8 cellular contexts compared by ENCODE assay signal in genomic region chr12:51821423-51822260, GRCh38. TPM values are rescaled to one million over a fixed set of nuclear protein-coding genes. Genes with fewer than 3 reads are reported as not detected.
DNase-seq lines count a peak whose midpoint lies in the region; ATAC-seq and TF ChIP-seq lines count a peak whose summit lies in the region.

No MANE protein-coding gene starts in this region.

- DNase-seq in HL-60 (ENCODE audit: low read depth in 1 of 2, low spot score in 1 of 2) (no peak), left ventricle myocardium superior (peak; percentile 54), SKM-1 (lab: John Stamatoyannopoulos, UW; ENCODE audit: unreplicated experiment) (no peak), GM19240 (ENCODE audit: insufficient read length, low spot score) (no peak)
- peak; percentile 57 for DNase-seq in activated CD8-positive, alpha-beta memory T cell treated with anti-CD3 and anti-CD28 coated beads, Interleukin-2, amount 50 U/mL, for 48 hours
- DNase-seq in stimulated activated CD4-positive, alpha-beta T cell treated with anti-CD3 and anti-CD28 coated beads, Interleukin-4, amount 100 ng/mL, for 4 hours: peak; percentile 41 to 44

- intact Hi-C loops in left ventricle myocardium superior (cut with micrococcal nuclease): no loop called here

- H3K27me3 ChIP-seq in HL-60 (ENCODE audit: insufficient read depth, poor library complexity, severe bottlenecking): peaks cover 52% of the 10 kb centered on the region

- TF ChIP-seq CTCF in HL-60 (IDR thresholded peaks at IDR 0.05; ENCODE audit: insufficient read depth, low read length): no peak

- ATAC-seq in left ventricle myocardium superior: peak; percentile 23
- no peak for ATAC-seq in HG02571 (IDR thresholded peaks at IDR 0.05; ENCODE audit: unreplicated experiment)
- no peak for ATAC-seq in HG03025 (IDR thresholded peaks at IDR 0.05; ENCODE audit: low FRiP score, unreplicated experiment)

- no peak overlapping the region for H3K27ac ChIP-seq in HL-60 (replicated peaks)

- H3K4me3 ChIP-seq in HL-60 (replicated peaks; ENCODE audit: insufficient read depth, low read length): peak overlapping the region; percentile 17

RNA-seq across cellular contexts. Expression of gene FIGNL2, which starts 26.9 kb away (rescaled TPM):
- 0.35 TPM for total RNA-seq in left ventricle myocardium superior

Comparison
In these comparisons a context has a peak if more than half of its experiments do, and no peak if none do; other contexts are left out.
1. DNase-seq: peak in activated CD8-positive, alpha-beta memory T cell treated with anti-CD3 and anti-CD28 coated beads, Interleukin-2, amount 50 U/mL, for 48 hours (single experiment), left ventricle myocardium superior (single experiment) and stimulated activated CD4-positive, alpha-beta T cell treated with anti-CD3 and anti-CD28 coated beads, Interleukin-4, amount 100 ng/mL, for 4 hours (2 of 2); none in HL-60 (0 of 2), SKM-1 (single experiment) and GM19240 (single experiment).